ENCODE assay signal across 7 cellular contexts in genomic region chr19:12720296-12720695, GRCh38. TPM values are rescaled to one million over a fixed set of nuclear protein-coding genes. Genes with fewer than 3 reads are reported as not detected.
DNase-seq lines count a peak whose midpoint lies in the region; TF ChIP-seq lines count a peak whose summit lies in the region.
"Had no signal": no experiment of that assay in that cellular context is flagged by ENCODE, and none has a peak within 500 bp of the region (broad histone marks: within the 10 kb centered on the region; RNA-seq: fewer than 3 reads in every experiment).

No MANE protein-coding gene starts in this region.

- TF ChIP-seq CTCF in NB4 (IDR thresholded peaks at IDR 0.05; ENCODE audit: low read depth, low read length) (no peak), choroid plexus epithelial cell (conservative IDR thresholded peaks at IDR 0.05; ENCODE audit: low read depth, low read length) (no peak)

- peak overlapping the region; percentile 46 for H3K4me3 ChIP-seq in NB4 (ENCODE audit: low read depth, low read length)
- peak overlapping the region; percentile 78 for H3K4me3 ChIP-seq in choroid plexus epithelial cell (ENCODE audit: low read depth, low read length)
- H3K4me3 ChIP-seq in skeletal muscle cell (ENCODE audit: low read depth, low read length): peak overlapping the region; percentile 75

- DNase-seq in NB4 (ENCODE audit: low read depth) (no peak), choroid plexus epithelial cell (ENCODE audit: low read depth) (no peak), skeletal muscle cell (ENCODE audit: low read depth) (no peak), NCI-H2196 treated with DMSO at 0.1 percent for 48 hours (lab: John Stamatoyannopoulos, UW; ENCODE audit: unreplicated experiment) (no peak), iPS-NIHi11 (ENCODE audit: low spot score) (no peak), SK-N-DZ (ENCODE audit: low spot score) (no peak)
- DNase-seq: foreskin melanocyte had no signal

- TF ChIP-seq POLR2A in NB4 (IDR thresholded peaks at IDR 0.05; ENCODE audit: extremely low read depth, insufficient read length): no peak

RNA-seq across cellular contexts. Expression of gene TNPO2, which starts 3.4 kb away (rescaled TPM):
- 54.5 and 57.4 TPM in 2 replicates for polyA plus RNA-seq in SK-N-DZ (2014; cell fraction: cytosol; rRNA removed)
- polyA plus RNA-seq in SK-N-DZ (2014; cell fraction: nucleus; rRNA removed): 168 and 232 TPM in 2 replicates

RNA-seq across cellular contexts. Expression of gene TRIR, which starts 14.2 kb away (rescaled TPM):
- 335 and 507 TPM in 2 replicates for polyA plus RNA-seq in SK-N-DZ (2014; cell fraction: cytosol; rRNA removed)
- polyA plus RNA-seq in SK-N-DZ (2014; cell fraction: nucleus; rRNA removed): 287 and 380 TPM in 2 replicates

RNA-seq across cellular contexts. Expression of gene GET3, which starts 17.0 kb away (rescaled TPM):
- polyA plus RNA-seq in SK-N-DZ (2014; cell fraction: cytosol; rRNA removed): 75.7 and 82.0 TPM in 2 replicates
- 32.9 and 75.2 TPM in 2 replicates for polyA plus RNA-seq in SK-N-DZ (2014; cell fraction: nucleus; rRNA removed)

RNA-seq across cellular contexts. Expression of gene FBXW9, which starts 23.9 kb away (rescaled TPM):
- 17.4 and 17.8 TPM in 2 replicates for polyA plus RNA-seq in SK-N-DZ (2014; cell fraction: cytosol; rRNA removed)
- 15.1 and 15.9 TPM in 2 replicates for polyA plus RNA-seq in SK-N-DZ (2014; cell fraction: nucleus; rRNA removed)

RNA-seq across cellular contexts. Expression of gene BEST2, which starts 31.3 kb away (rescaled TPM):
- not detected in 2 replicates for polyA plus RNA-seq in SK-N-DZ (2014; cell fraction: cytosol; rRNA removed)
- polyA plus RNA-seq in SK-N-DZ (2014; cell fraction: nucleus; rRNA removed): 0.13 TPM in 1 of 2 replicates, not detected in the other
